In genomic region chr6:147530132-147531060, GRCh38 we compare ENCODE assay signal across 14 cellular contexts. TPM values are rescaled to one million over a fixed set of nuclear protein-coding genes. Genes with fewer than 3 reads are reported as not detected.
DNase-seq lines count a peak whose midpoint lies in the region; ATAC-seq, FAIRE-seq and TF ChIP-seq lines count a peak whose summit lies in the region.
"Had no signal": no experiment of that assay in that cellular context is flagged by ENCODE, and none has a peak within 500 bp of the region (broad histone marks: within the 10 kb centered on the region; RNA-seq: fewer than 3 reads in every experiment).

No MANE protein-coding gene starts in this region.

- no peaks in the 10 kb centered on the region for H3K9me2 ChIP-seq in SK-N-SH

- H3K9me3 ChIP-seq in SK-N-SH, result no peaks in the 10 kb centered on the region
- H3K9me3 ChIP-seq in CD4-positive, alpha-beta T cell (ENCODE audit: control insufficient read depth, low read length), result no peaks in the 10 kb centered on the region
- H3K9me3 ChIP-seq: lower lobe of right lung had no signal

- DNase-seq in Daoy (ENCODE audit: low read depth), result peak; percentile 78
- DNase-seq in bronchial epithelial cell (ENCODE audit: low read depth), result peak; percentile 4
- no peak for DNase-seq in SK-N-SH
- no peak for DNase-seq in CD4-positive, alpha-beta T cell
- DNase-seq in NCI-H128 (lab: John Stamatoyannopoulos, UW; ENCODE audit: unreplicated experiment), result no peak
- no peak for DNase-seq in HFFc6
- DNase-seq: activated gamma-delta T cell, erythroblast, lower lobe of right lung, NCI-H1092 treated with DMSO at 0.1 percent for 48 hours had no signal

- TF ChIP-seq CTCF in bronchial epithelial cell (IDR thresholded peaks at IDR 0.05; ENCODE audit: insufficient read depth, low read length, severe bottlenecking), result no peak
- TF ChIP-seq CTCF in SK-N-SH (IDR thresholded peaks at IDR 0.05), result no peak
- no peak for TF ChIP-seq CTCF in CD4-positive, alpha-beta T cell (IDR thresholded peaks at IDR 0.05)
- no peak for TF ChIP-seq CTCF in HFFc6 (IDR thresholded peaks at IDR 0.05)

- no peaks in the 10 kb centered on the region for H3K4me1 ChIP-seq in SK-N-SH (ENCODE audit: control insufficient read depth in 1 of 2, insufficient read depth in 2 of 2, low read depth in 1 of 2, low read length in 1 of 2)
- H3K4me1 ChIP-seq: lower lobe of right lung had no signal

- no peaks in the 10 kb centered on the region for H3K36me3 Mint-ChIP-seq in CD4-positive, alpha-beta T cell (ENCODE audit: low read depth)
- H3K36me3 Mint-ChIP-seq in HFFc6 (ENCODE audit: low read depth), result no peaks in the 10 kb centered on the region

- no peak overlapping the region for H3K9ac ChIP-seq in SK-N-SH

- no peaks in the 10 kb centered on the region for H4K20me1 ChIP-seq in SK-N-SH (ENCODE audit: insufficient read depth)

- H3K9me3 Mint-ChIP-seq in CD4-positive, alpha-beta T cell, result peaks cover 3% of the 10 kb centered on the region
- H3K9me3 Mint-ChIP-seq in HFFc6, result peaks cover 5% of the 10 kb centered on the region; the same call in 1 of the 2 replicates

- no peaks in the 10 kb centered on the region for H3F3A ChIP-seq in SK-N-SH (replicated peaks; ENCODE audit: insufficient read depth)

- intact Hi-C loops in CD4-positive, alpha-beta T cell (cut with DNase I, micrococcal nuclease), result no loop called here

- H3K4me3 Mint-ChIP-seq in CD4-positive, alpha-beta T cell, result no peak overlapping the region
- no peak overlapping the region for H3K4me3 Mint-ChIP-seq in HFFc6

- no peak for TF ChIP-seq RAD21 in SK-N-SH (IDR thresholded peaks at IDR 0.05; ENCODE audit: low read length)

- POLR2A ChIA-PET in SK-N-SH (lab: Yijun Ruan, JAX), result no interaction called here
- POLR2A ChIA-PET in CD4-positive, alpha-beta T cell (lab: Charles Lee), result no interaction called here

- TF ChIP-seq EP300 in SK-N-SH (IDR thresholded peaks at IDR 0.05; ENCODE audit: borderline replicate concordance in 1 of 2, low read depth in 1 of 2, low read length in 1 of 2), result no peak

- H3K4me3 ChIP-seq in bronchial epithelial cell (ENCODE audit: low read depth, low read length) (no peak overlapping the region), SK-N-SH (ENCODE audit: low read depth in 2 of 2, low read length in 1 of 2) (no peak overlapping the region)
- H3K4me3 ChIP-seq: lower lobe of right lung had no signal

- H3K27ac Mint-ChIP-seq in CD4-positive, alpha-beta T cell, result no peak overlapping the region
- no peak overlapping the region for H3K27ac Mint-ChIP-seq in HFFc6

- no peaks in the 10 kb centered on the region for H3K36me3 ChIP-seq in bronchial epithelial cell (ENCODE audit: control insufficient read depth, insufficient read depth, low read length)
- H3K36me3 ChIP-seq in SK-N-SH (replicated peaks in 1 of 2; ENCODE audit: control insufficient read depth in 1 of 2, insufficient read depth in 2 of 2, low read length in 1 of 2), result no peaks in the 10 kb centered on the region
- H3K36me3 ChIP-seq: lower lobe of right lung had no signal

- ATAC-seq in GM19397 (IDR thresholded peaks at IDR 0.05; ENCODE audit: unreplicated experiment) (peak; percentile 77), HG03571 (IDR thresholded peaks at IDR 0.05; ENCODE audit: unreplicated experiment) (peak; percentile 55)
- ATAC-seq in CD4-positive, alpha-beta T cell (ENCODE audit: poor library complexity), result no peak
- ATAC-seq: lower lobe of right lung had no signal

- WGBS in SK-N-SH (ENCODE audit: low lambda C conversion rate), result 20% methylated on average over 10 of the region's 13 CpGs

- H2AFZ ChIP-seq in SK-N-SH (ENCODE audit: low read depth), result no peak overlapping the region

- no peak overlapping the region for H3K27ac ChIP-seq in SK-N-SH (ENCODE audit: low read depth in 2 of 2, low read length in 1 of 2)
- H3K27ac ChIP-seq in CD4-positive, alpha-beta T cell (ENCODE audit: low read depth, low read length), result no peak overlapping the region
- H3K27ac ChIP-seq: lower lobe of right lung had no signal

- peaks cover 38% of the 10 kb centered on the region for H3K27me3 Mint-ChIP-seq in CD4-positive, alpha-beta T cell
- H3K27me3 Mint-ChIP-seq in HFFc6 (ENCODE audit: insufficient read depth), result no peaks in the 10 kb centered on the region; the same call in none of the 2 replicates

- FAIRE-seq in bronchial epithelial cell (lab: Jason Lieb, UNC), result no peak
- FAIRE-seq: H54 had no signal

- CTCF ChIA-PET in SK-N-SH (lab: Yijun Ruan, JAX), result no interaction called here
- CTCF ChIA-PET in CD4-positive, alpha-beta T cell (lab: Charles Lee), result no interaction called here

- no peaks in the 10 kb centered on the region for H3K79me2 ChIP-seq in SK-N-SH (ENCODE audit: insufficient read depth)

- no peak overlapping the region for H3K4me2 ChIP-seq in SK-N-SH

- peaks cover 11% of the 10 kb centered on the region for H3K4me1 Mint-ChIP-seq in CD4-positive, alpha-beta T cell (ENCODE audit: low read depth)
- no peaks in the 10 kb centered on the region for H3K4me1 Mint-ChIP-seq in HFFc6 (ENCODE audit: low read depth)

- no peaks in the 10 kb centered on the region for H3K27me3 ChIP-seq in bronchial epithelial cell (ENCODE audit: control insufficient read depth, insufficient read depth, low read length)
- H3K27me3 ChIP-seq in SK-N-SH (ENCODE audit: insufficient read depth), result no peaks in the 10 kb centered on the region
- H3K27me3 ChIP-seq in CD4-positive, alpha-beta T cell (ENCODE audit: control insufficient read depth, insufficient read depth, low read length), result no peaks in the 10 kb centered on the region

TF ChIP-seq in SK-N-SH, 30 proteins besides CTCF, POLR2A, EP300 and RAD21 (continues in another document):
- TF ChIP-seq USF1 (IDR thresholded peaks at IDR 0.05; ENCODE audit: borderline replicate concordance, low read depth), result no peak
- no peak for TF ChIP-seq NRF1 (IDR thresholded peaks at IDR 0.05; ENCODE audit: low read depth, low read length)
- TF ChIP-seq CHD2 (IDR thresholded peaks at IDR 0.05; ENCODE audit: low read length, partially characterized antibody), result no peak
- TF ChIP-seq SIN3A (IDR thresholded peaks at IDR 0.05; ENCODE audit: borderline replicate concordance, low read depth, low read length), result no peak
- no peak for TF ChIP-seq PBX3 (IDR thresholded peaks at IDR 0.05)
- TF ChIP-seq GABPA (IDR thresholded peaks at IDR 0.05; ENCODE audit: low read depth), result no peak
- no peak for TF ChIP-seq REST (IDR thresholded peaks at IDR 0.05; ENCODE audit: low read depth, low read length)
- no peak for TF ChIP-seq IRF3 (IDR thresholded peaks at IDR 0.05; ENCODE audit: low read depth, low read length)
- no peak for TF ChIP-seq GATA2 (CRISPR knock-in tag; IDR thresholded peaks at IDR 0.05)

RNA-seq across cellular contexts. Expression of gene SAMD5, which starts 21.9 kb away (rescaled TPM):
- 2.0 and 2.7 TPM in 2 replicates for total RNA-seq in Daoy (2014; rRNA removed; shearing (Covaris generic))
- 2.6 and 3.1 TPM in 2 replicates for total RNA-seq in bronchial epithelial cell
- polyA plus RNA-seq in SK-N-SH (2012; rRNA removed), result not detected in 2 replicates
- polyA plus RNA-seq in SK-N-SH (2012; cell fraction: cytosol; rRNA removed), result under 0.01 TPM in 1 of 2 replicates, not detected in the other
- not detected in 2 replicates for polyA plus RNA-seq in SK-N-SH (2012; cell fraction: nucleus; rRNA removed)
- not detected for total RNA-seq in CD4-positive, alpha-beta T cell
- not detected for total RNA-seq in HFFc6 (2021; fragmentation: NEBNext Ultra II Directional; extraction: Animal tissue kit (Norgen Biotek cat#: 25700))
- total RNA-seq: T-helper 1 cell treated with Interleukin-12 subunit alpha and Interleukin-12 subunit beta and Interleukin-4 antibody, amounts not matched to agents 30 ng/mL and 1 ng/mL, for 36 hours had no signal

Comparison
In these comparisons a context has a peak if more than half of its experiments do, and no peak if none do; other contexts are left out.
1. DNase-seq: peak in Daoy (single experiment) and bronchial epithelial cell (single experiment); none in SK-N-SH (single experiment), CD4-positive, alpha-beta T cell (0 of 10), NCI-H128 (single experiment) and HFFc6 (single experiment).